19 cellular contexts compared by ENCODE assay signal in the genomic region with DNA sequence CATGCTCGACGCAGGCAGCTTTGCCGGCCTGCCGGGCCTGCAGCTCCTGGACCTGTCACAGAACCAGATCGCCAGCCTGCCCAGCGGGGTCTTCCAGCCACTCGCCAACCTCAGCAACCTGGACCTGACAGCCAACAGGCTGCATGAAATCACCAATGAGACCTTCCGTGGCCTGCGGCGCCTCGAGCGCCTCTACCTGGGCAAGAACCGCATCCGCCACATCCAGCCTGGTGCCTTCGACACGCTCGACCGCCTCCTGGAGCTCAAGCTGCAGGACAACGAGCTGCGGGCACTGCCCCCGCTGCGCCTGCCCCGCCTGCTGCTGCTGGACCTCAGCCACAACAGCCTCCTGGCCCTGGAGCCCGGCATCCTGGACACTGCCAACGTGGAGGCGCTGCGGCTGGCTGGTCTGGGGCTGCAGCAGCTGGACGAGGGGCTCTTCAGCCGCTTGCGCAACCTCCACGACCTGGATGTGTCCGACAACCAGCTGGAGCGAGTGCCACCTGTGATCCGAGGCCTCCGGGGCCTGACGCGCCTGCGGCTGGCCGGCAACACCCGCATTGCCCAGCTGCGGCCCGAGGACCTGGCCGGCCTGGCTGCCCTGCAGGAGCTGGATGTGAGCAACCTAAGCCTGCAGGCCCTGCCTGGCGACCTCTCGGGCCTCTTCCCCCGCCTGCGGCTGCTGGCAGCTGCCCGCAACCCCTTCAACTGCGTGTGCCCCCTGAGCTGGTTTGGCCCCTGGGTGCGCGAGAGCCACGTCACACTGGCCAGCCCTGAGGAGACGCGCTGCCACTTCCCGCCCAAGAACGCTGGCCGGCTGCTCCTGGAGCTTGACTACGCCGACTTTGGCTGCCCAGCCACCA. TPM values are rescaled to one million over a fixed set of nuclear protein-coding genes. Genes with fewer than 3 reads are reported as not detected.
A peak's percentile ranks its signal among the peaks of the same experiment; 100 is the strongest.
DNase-seq lines count a peak whose midpoint lies in the region; ATAC-seq and TF ChIP-seq lines count a peak whose summit lies in the region.
"Had no signal": no experiment of that assay in that cellular context is flagged by ENCODE, and none has a peak within 500 bp of the region (broad histone marks: within the 10 kb centered on the region; RNA-seq: fewer than 3 reads in every experiment).

No MANE protein-coding gene starts in this region.

- peaks cover 3% of the 10 kb centered on the region for H3K79me2 ChIP-seq in mammary epithelial cell (ENCODE audit: insufficient read depth, low read length)

- H3K4me3 ChIP-seq in spleen (no peak overlapping the region), mammary epithelial cell (replicated peaks in 1 of 3; ENCODE audit: insufficient read depth in 1 of 3, low read depth in 2 of 3, low read length in 3 of 3) (no peak overlapping the region), sigmoid colon (no peak overlapping the region)
- H3K4me3 ChIP-seq: GM23338 had no signal

- H2AFZ ChIP-seq in mammary epithelial cell (ENCODE audit: low read depth, low read length): no peak overlapping the region
- H2AFZ ChIP-seq: GM23338 had no signal

- no peak for ATAC-seq in activated T-cell treated with anti-CD3 and anti-CD28 coated beads, Interleukin-2, amount 50 U/mL, for 72 hours (replicated peaks in 1 of 2)
- ATAC-seq: GM23338; Right ventricle myocardium inferior; stimulated activated effector memory CD8-positive, alpha-beta T cell treated with anti-CD3 and anti-CD28 coated beads, Interleukin-12 subunit alpha, Interleukin-12 subunit beta, amount 100 ng/mL, for 72 hours had no signal

- H4K20me1 ChIP-seq in mammary epithelial cell (ENCODE audit: insufficient read depth, low read length): no peaks in the 10 kb centered on the region

- H3K36me3 Mint-ChIP-seq in activated T-cell treated with anti-CD3 and anti-CD28 coated beads, Interleukin-2, amount 50 U/mL, for 72 hours (ENCODE audit: insufficient read depth in 2 of 2): peaks cover 0 to 1% of the 10 kb centered on the region in 2 donors

- DNase-seq in RWPE1 (ENCODE audit: low spot score) (no peak), cerebellar cortex (ENCODE audit: low spot score) (peak; percentile 73), left kidney (ENCODE audit: low read depth, low spot score) (peak; percentile 78), spleen (peak; percentile 72), mammary epithelial cell (no peak), sigmoid colon (no peak)
- no peak for DNase-seq in activated T-cell treated with anti-CD3 and anti-CD28 coated beads, Interleukin-2, amount 50 U/mL, for 72 hours
- DNase-seq: activated CD4-positive, alpha-beta T cell treated with anti-CD3 and anti-CD28 coated beads, Interleukin-2, amount 10 ng/mL, durations not matched to agents 7 days and 5 days; activated CD8-positive, alpha-beta memory T cell treated with anti-CD3 and anti-CD28 coated beads, Interleukin-2, amount 50 U/mL, for 4 hours; activated naive CD4-positive, alpha-beta T cell; AML-193; amniotic stem cell; NCI-H1105; NCI-H2107; NCI-H526 had no signal

- dilution Hi-C loops in mammary epithelial cell (cut with HindIII; ENCODE audit: low sequenced_read_pairs): no loop called here

- H3K9me3 ChIP-seq in spleen: no peaks in the 10 kb centered on the region
- H3K9me3 ChIP-seq in mammary epithelial cell (replicated peaks; ENCODE audit: insufficient read depth, low read length): no peaks in the 10 kb centered on the region
- H3K9me3 ChIP-seq in sigmoid colon: no peaks in the 10 kb centered on the region

- TF ChIP-seq EP300 in sigmoid colon (IDR thresholded peaks at IDR 0.05): no peak

- TF ChIP-seq CTCF in RWPE1 (conservative IDR thresholded peaks at IDR 0.05; ENCODE audit: low read depth) (no peak), spleen (IDR thresholded peaks at IDR 0.05 in 8 of 11, conservative IDR thresholded peaks at IDR 0.05 in 3 of 11) (no peak), mammary epithelial cell (conservative IDR thresholded peaks at IDR 0.05 in 1 of 2, IDR thresholded peaks at IDR 0.05 in 1 of 2; ENCODE audit: extremely low read depth in 1 of 2, insufficient read depth in 1 of 2, low read depth in 1 of 2, low read length in 2 of 2) (no peak), sigmoid colon (IDR thresholded peaks at IDR 0.05) (no peak)

- peaks cover 0 to 100% (median 65%) of the 10 kb centered on the region in 6 donors for H3K36me3 ChIP-seq in spleen
- H3K36me3 ChIP-seq in mammary epithelial cell (ENCODE audit: insufficient read depth, low read length): no peaks in the 10 kb centered on the region
- H3K36me3 ChIP-seq in sigmoid colon: peaks cover 5 to 31% (median 13%) of the 10 kb centered on the region in 4 donors

- no peak overlapping the region for H3K27ac Mint-ChIP-seq in activated T-cell treated with anti-CD3 and anti-CD28 coated beads, Interleukin-2, amount 50 U/mL, for 72 hours
- H3K27ac Mint-ChIP-seq: activated CD4-positive, alpha-beta T cell treated with anti-CD3 and anti-CD28 coated beads, Interleukin-2, amount 10 ng/mL, durations not matched to agents 7 days and 5 days had no signal

- TF ChIP-seq POLR2A in spleen (IDR thresholded peaks at IDR 0.05) (no peak), sigmoid colon (IDR thresholded peaks at IDR 0.05) (no peak)

- no peak overlapping the region for H3K9ac ChIP-seq in mammary epithelial cell (ENCODE audit: insufficient read depth, low read length)

- POLR2A ChIA-PET in RWPE1 (lab: Yijun Ruan, JAX; ENCODE audit: low non-redundant PET): no interaction called here

- H3K27me3 Mint-ChIP-seq in activated T-cell treated with anti-CD3 and anti-CD28 coated beads, Interleukin-2, amount 50 U/mL, for 72 hours (ENCODE audit: low read depth): no peaks in the 10 kb centered on the region
- H3K27me3 Mint-ChIP-seq: activated CD4-positive, alpha-beta T cell treated with anti-CD3 and anti-CD28 coated beads, Interleukin-2, amount 10 ng/mL, durations not matched to agents 7 days and 5 days had no signal

- BruUV-seq in mammary epithelial cell (replicated peaks; lab: Mats Ljungman, UMichigan): no TSS peak

- H3K4me3 Mint-ChIP-seq in activated T-cell treated with anti-CD3 and anti-CD28 coated beads, Interleukin-2, amount 50 U/mL, for 72 hours: no peak overlapping the region
- H3K4me3 Mint-ChIP-seq: activated CD4-positive, alpha-beta T cell treated with anti-CD3 and anti-CD28 coated beads, Interleukin-2, amount 10 ng/mL, durations not matched to agents 7 days and 5 days; GM23338; stimulated activated effector memory CD8-positive, alpha-beta T cell treated with anti-CD3 and anti-CD28 coated beads, Interleukin-12 subunit alpha, Interleukin-12 subunit beta, amount 100 ng/mL, for 72 hours had no signal

- 91 to 96% (median 94%) methylated on average over 33 to 59 of the region's 59 CpGs for WGBS in spleen, 5 donors
- WGBS in mammary epithelial cell (ENCODE audit: low coverage, missing lambda C conversion rate): 73% methylated on average over 38 of the region's 59 CpGs
- 95% methylated on average over 59 of the region's 59 CpGs for WGBS in sigmoid colon, 2 donors

- H3K27ac ChIP-seq in RWPE1 (peak overlapping the region; percentile 99), spleen (no peak overlapping the region), mammary epithelial cell (ENCODE audit: insufficient read depth, low read depth, low read length) (no peak overlapping the region), sigmoid colon (peak overlapping the region in 1 of 4 donors; percentile 45)

- CTCF ChIA-PET in RWPE1 (lab: Yijun Ruan, JAX) (interaction anchor here (1.1 to 5.5 kb wide), 2 partner anchors 21 to 22 kb away, joined by 4 to 22 read pairs; no protein-coding TSS in a partner anchor), mammary epithelial cell (lab: Charles Lee; ENCODE audit: low non-redundant PET) (no interaction called here)

- peaks cover 0 to 83% (median 26%) of the 10 kb centered on the region in 6 donors for H3K4me1 ChIP-seq in spleen
- peaks cover 2% of the 10 kb centered on the region for H3K4me1 ChIP-seq in mammary epithelial cell (ENCODE audit: insufficient read depth, low read length)
- peaks cover 0 to 46% (median 35%) of the 10 kb centered on the region in 4 donors for H3K4me1 ChIP-seq in sigmoid colon

- H3K27me3 ChIP-seq in spleen (replicated peaks in 1 of 7) (no peaks in the 10 kb centered on the region), mammary epithelial cell (ENCODE audit: insufficient read depth, low read length) (no peaks in the 10 kb centered on the region), sigmoid colon (no peaks in the 10 kb centered on the region)

- H3K4me2 ChIP-seq in mammary epithelial cell (ENCODE audit: insufficient read depth, low read depth, low read length): no peak overlapping the region
- H3K4me2 ChIP-seq: GM23338 had no signal

- intact Hi-C loops in spleen (cut with DNase I; ENCODE audit: low total_unique reads) (no loop called here), mammary epithelial cell (cut with micrococcal nuclease) (no loop called here), sigmoid colon (cut with DNase I) (no loop called here)

- H3K9me3 Mint-ChIP-seq in activated T-cell treated with anti-CD3 and anti-CD28 coated beads, Interleukin-2, amount 50 U/mL, for 72 hours: no peaks in the 10 kb centered on the region
- H3K9me3 Mint-ChIP-seq: activated CD4-positive, alpha-beta T cell treated with anti-CD3 and anti-CD28 coated beads, Interleukin-2, amount 10 ng/mL, durations not matched to agents 7 days and 5 days; GM23338; stimulated activated effector memory CD8-positive, alpha-beta T cell treated with anti-CD3 and anti-CD28 coated beads, Interleukin-12 subunit alpha, Interleukin-12 subunit beta, amount 100 ng/mL, for 72 hours had no signal

- H3K4me1 Mint-ChIP-seq in activated T-cell treated with anti-CD3 and anti-CD28 coated beads, Interleukin-2, amount 50 U/mL, for 72 hours (ENCODE audit: low read depth): peaks cover 7% of the 10 kb centered on the region

- in situ Hi-C loops in mammary epithelial cell (cut with MboI; ENCODE audit: low sequenced_read_pairs in 2 of 2): no loop called here

RNA-seq across cellular contexts. Expression of a gene that starts 9.7 kb away (rescaled TPM):
- total RNA-seq in spleen (10 to 100 TPM in 5 of 7 donors, 1 to 10 TPM in 2; 7.4 to 24.9 (median 15.6) TPM), mammary epithelial cell (10 to 100 TPM in 1 of 2 donors, 1 to 10 TPM in 1; 5.0 to 25.5 TPM), sigmoid colon (10 to 100 TPM in 1 of 4 donors, 1 to 10 TPM in 3; 7.1 to 10.2 (median 8.3) TPM)
- polyA plus RNA-seq in spleen (1 to 10 TPM; 2.0 to 6.3 (median 5.2) TPM), mammary epithelial cell (1.9 TPM), sigmoid colon (1 to 10 TPM in 2 of 3 donors, under 1 TPM in 1; 0.46 to 4.2 (median 2.4) TPM)
- polyA minus RNA-seq in mammary epithelial cell: 0.67 TPM
- total RNA-seq in activated T-cell treated with anti-CD3 and anti-CD28 coated beads, Interleukin-2, amount 50 U/mL, for 72 hours: not detected
- total RNA-seq: activated CD4-positive, alpha-beta T cell treated with anti-CD3 and anti-CD28 coated beads, Interleukin-2, amount 10 ng/mL, durations not matched to agents 7 days and 5 days; T-helper 1 cell treated with Interleukin-12 subunit alpha and Interleukin-12 subunit beta and Interleukin-4 antibody, amounts not matched to agents 30 ng/mL and 1 ng/mL, for 36 hours had no signal

RNA-seq across cellular contexts. Expression of a gene that starts 30.2 kb away (rescaled TPM):
- total RNA-seq in spleen (10 to 100 TPM; 26.7 to 45.9 (median 30.1) TPM), mammary epithelial cell (10 to 100 TPM; 20.3 to 62.1 TPM), sigmoid colon (10 to 100 TPM; 36.7 to 52.7 (median 43.6) TPM)
- polyA plus RNA-seq in spleen (10 to 100 TPM; 65.5 to 88.8 (median 84.8) TPM), mammary epithelial cell (41.2 TPM), sigmoid colon (10 to 100 TPM; 36.0 to 57.0 (median 49.0) TPM)
- polyA minus RNA-seq in mammary epithelial cell: 3.8 TPM
- 10 to 100 TPM; 46.6 to 48.2 TPM for total RNA-seq in activated T-cell treated with anti-CD3 and anti-CD28 coated beads, Interleukin-2, amount 50 U/mL, for 72 hours

RNA-seq across cellular contexts. Expression of a gene that starts 35.1 kb away (rescaled TPM):
- total RNA-seq in spleen (100 to 1,000 TPM in 6 of 7 donors, 10 to 100 TPM in 1; 89.9 to 177 (median 149) TPM), mammary epithelial cell (10 to 100 TPM; 10.7 to 26.0 TPM), sigmoid colon (10 to 100 TPM; 10.0 to 34.6 (median 19.1) TPM)
- polyA plus RNA-seq in spleen (10 to 100 TPM; 29.7 to 70.6 (median 50.5) TPM), mammary epithelial cell (8.8 TPM), sigmoid colon (10 to 100 TPM; 10.8 to 43.4 (median 12.5) TPM)
- polyA minus RNA-seq in mammary epithelial cell: 36.2 TPM
- total RNA-seq in activated T-cell treated with anti-CD3 and anti-CD28 coated beads, Interleukin-2, amount 50 U/mL, for 72 hours: 100 to 1,000 TPM in 1 of 2 donors, 10 to 100 TPM in 1; 88.6 to 105 TPM

RNA-seq across cellular contexts. Expression of a gene that starts 44.4 kb away (rescaled TPM):
- total RNA-seq in spleen (10 to 100 TPM; 30.0 to 47.6 (median 35.5) TPM), mammary epithelial cell (10 to 100 TPM; 52.7 to 70.4 TPM), sigmoid colon (10 to 100 TPM; 41.3 to 47.4 (median 44.4) TPM)
- polyA plus RNA-seq in spleen (10 to 100 TPM; 16.9 to 36.7 (median 20.7) TPM), mammary epithelial cell (55.6 TPM), sigmoid colon (10 to 100 TPM; 28.2 to 53.3 (median 35.6) TPM)
- 76.3 TPM for polyA minus RNA-seq in mammary epithelial cell
- 10 to 100 TPM; 83.6 to 98.7 TPM for total RNA-seq in activated T-cell treated with anti-CD3 and anti-CD28 coated beads, Interleukin-2, amount 50 U/mL, for 72 hours

Comparison
In these comparisons a context has a peak if more than half of its experiments do, and no peak if none do; other contexts are left out.
1. DNase-seq: peak in cerebellar cortex (single experiment), left kidney (single experiment) and spleen (single experiment); none in RWPE1 (single experiment), mammary epithelial cell (single experiment), activated T-cell treated with anti-CD3 and anti-CD28 coated beads, Interleukin-2, amount 50 U/mL, for 72 hours (0 of 2) and sigmoid colon (single experiment).
2. RNA of a gene that starts 9.7 kb away (total RNA-seq): 5.0 to 25.5 TPM in mammary epithelial cell, 7.4 to 24.9 TPM in spleen and 7.1 to 10.2 TPM in sigmoid colon; not detected in activated T-cell treated with anti-CD3 and anti-CD28 coated beads, Interleukin-2, amount 50 U/mL, for 72 hours; every median in the first group is over 4 times any median in the second.